1 cellular context compared by ENCODE assay signal in genomic region chr9:130276955-130277354, GRCh38.
TF ChIP-seq lines count a peak whose summit lies in the region.

No MANE protein-coding gene starts in this region.

TF ChIP-seq in HepG2, 621 proteins besides CTCF, POLR2A, EP300 and RAD21:
- TF ChIP-seq MNT (IDR thresholded peaks at IDR 0.05): peak; percentile 46
- no peak for TF ChIP-seq KMT2A (CRISPR knock-in tag; IDR thresholded peaks at IDR 0.05)
TF ChIP-seq in HepG2: peak in this region for 1.
